19 cellular contexts compared by ENCODE assay signal in genomic region chr7:34158311-34158710, GRCh38.
DNase-seq lines count a peak whose midpoint lies in the region; ATAC-seq and TF ChIP-seq lines count a peak whose summit lies in the region.
"Had no signal": no experiment of that assay in that cellular context is flagged by ENCODE, and none has a peak within 500 bp of the region (broad histone marks: within the 10 kb centered on the region; RNA-seq: fewer than 3 reads in every experiment).

No MANE protein-coding gene starts in this region.

- no peak overlapping the region for H3K4me3 ChIP-seq in dorsolateral prefrontal cortex
- H3K4me3 ChIP-seq: transverse colon had no signal

- H3K27me3 ChIP-seq in dorsolateral prefrontal cortex, result no peaks in the 10 kb centered on the region
- H3K27me3 ChIP-seq: transverse colon had no signal

- ATAC-seq in left lobe of liver, result peak; percentile 96
- no peak for ATAC-seq in GM21529 (IDR thresholded peaks at IDR 0.05; ENCODE audit: unreplicated experiment)
- no peak for ATAC-seq in HG02610 (IDR thresholded peaks at IDR 0.05; ENCODE audit: unreplicated experiment)
- no peak for ATAC-seq in omental fat pad (ENCODE audit: low FRiP score)
- ATAC-seq: activated naive CD8-positive, alpha-beta T cell treated with anti-CD3 and anti-CD28 coated beads, Interleukin-2, amount 50 U/mL, for 24 hours had no signal

- DNase-seq in NCI-H2171 treated with DMSO at 0.1 percent for 48 hours (lab: John Stamatoyannopoulos, UW) (peak; percentile 51), dorsolateral prefrontal cortex (peak in 2 of 10 donors; percentile 38 to 63), left lobe of liver (ENCODE audit: low spot score) (peak; percentile 80), stromal cell of bone marrow (ENCODE audit: low read depth) (peak; percentile 20), omental fat pad (ENCODE audit: low spot score) (no peak), RKO (ENCODE audit: low spot score) (no peak)
- DNase-seq: activated CD4-positive, alpha-beta memory T cell treated with anti-CD3 and anti-CD28 coated beads, Interleukin-2, amount 10 ng/mL, durations not matched to agents 7 days and 5 days; activated naive CD8-positive, alpha-beta T cell treated with anti-CD3 and anti-CD28 coated beads, Interleukin-2, amount 50 U/mL, for 24 hours; AML-193; Calu3; NCI-H1930; stimulated activated CD4-positive, alpha-beta T cell treated with anti-CD3 and anti-CD28 coated beads, Interleukin-4, amount 100 ng/mL, for 1 hour; stimulated activated CD8-positive, alpha-beta memory T cell treated with anti-CD3 and anti-CD28 coated beads, Interleukin-4, amount 100 ng/mL, for 48 hours; T-helper 1 cell; transverse colon had no signal

- H3K27ac ChIP-seq in dorsolateral prefrontal cortex, result peak overlapping the region in 46 of 59 donors; percentile 6 to 85 (median 55)
- H3K27ac ChIP-seq: RWPE1, transverse colon, WERI-Rb-1 had no signal

- TF ChIP-seq CTCF in dorsolateral prefrontal cortex (IDR thresholded peaks at IDR 0.05 in 54 of 56, conservative IDR thresholded peaks at IDR 0.05 in 2 of 56; ENCODE audit: low read depth in 1 of 56, partially characterized antibody in 56 of 56) (no peak), omental fat pad (IDR thresholded peaks at IDR 0.05) (no peak)

- intact Hi-C loops in dorsolateral prefrontal cortex (cut with DNase I), result no loop called here

Comparison
In these comparisons a context has a peak if more than half of its experiments do, and no peak if none do; other contexts are left out.
1. DNase-seq: peak in NCI-H2171 treated with DMSO at 0.1 percent for 48 hours (single experiment), left lobe of liver (single experiment) and stromal cell of bone marrow (single experiment); none in omental fat pad (single experiment) and RKO (single experiment).